In genomic region chr2:241743620-241744019, GRCh38 we compare ENCODE assay signal across 21 cellular contexts. TPM values are rescaled to one million over a fixed set of nuclear protein-coding genes. Genes with fewer than 3 reads are reported as not detected.
DNase-seq lines count a peak whose midpoint lies in the region; ATAC-seq, FAIRE-seq and TF ChIP-seq lines count a peak whose summit lies in the region.
"Had no signal": no experiment of that assay in that cellular context is flagged by ENCODE, and none has a peak within 500 bp of the region (broad histone marks: within the 10 kb centered on the region; RNA-seq: fewer than 3 reads in every experiment).

No MANE protein-coding gene starts in this region.

- H3K36me3 ChIP-seq in right lobe of liver (peaks cover 0 to 17% (median 0%) of the 10 kb centered on the region in 4 donors), HepG2 (replicated peaks in 1 of 2; ENCODE audit: control insufficient read depth in 1 of 2, insufficient read depth in 2 of 2, low read length in 2 of 2) (peaks cover 10 to 32% of the 10 kb centered on the region in 2 experiments; a peak in 4 of 5 replicates), spleen (peaks cover 0 to 69% (median 27%) of the 10 kb centered on the region in 6 donors)

- TF ChIP-seq RAD21 in HepG2 (CRISPR knock-in tag; IDR thresholded peaks at IDR 0.05) = no peak

- peak overlapping the region; percentile 42 for H3K4me3 Mint-ChIP-seq in endothelial cell (ENCODE audit: unreplicated experiment)
- H3K4me3 Mint-ChIP-seq in activated T-helper 2 cell treated with anti-CD3 and anti-CD28 coated beads, Interferon-gamma antibody, Interleukin-2, Interleukin-4, amounts not matched to agents 10 μg/mL and 5 μg/mL and 100 μg/mL, durations not matched to agents 14 hours and 24 hours and 36 hours (ENCODE audit: low read depth) = no peak overlapping the region
- H3K4me3 Mint-ChIP-seq: B cell; CD14-positive monocyte; CD8-positive, alpha-beta T cell had no signal

- in situ Hi-C loops in HepG2 (cut with HindIII; ENCODE audit: extremely low pct_ligation_motif_present, low pct_unique_long_range_greater_than_20kb) = no loop called here

- no TSS peak for BruUV-seq in HepG2 (replicated peaks; lab: Mats Ljungman, UMichigan)

- TF ChIP-seq EP300 in HepG2 (IDR thresholded peaks at IDR 0.05; ENCODE audit: low read depth in 2 of 2, low read length in 2 of 2) = no peak
- no peak for TF ChIP-seq EP300 in HepG2 (CRISPR knock-in tag; IDR thresholded peaks at IDR 0.05; ENCODE audit: borderline replicate concordance)

- H3K4me2 ChIP-seq in HepG2 (ENCODE audit: low read depth, low read length) = no peak overlapping the region

- H3K9ac ChIP-seq in HepG2 (ENCODE audit: insufficient read depth, low read depth, low read length) = no peak overlapping the region

- TF ChIP-seq CTCF in right lobe of liver (IDR thresholded peaks at IDR 0.05) (no peak), HepG2 (CRISPR knock-in tag; IDR thresholded peaks at IDR 0.05) (no peak), endothelial cell (IDR thresholded peaks at IDR 0.05; ENCODE audit: unreplicated experiment) (no peak), spleen (IDR thresholded peaks at IDR 0.05 in 8 of 11, conservative IDR thresholded peaks at IDR 0.05 in 3 of 11) (no peak)

- H3K27me3 ChIP-seq in right lobe of liver (no peaks in the 10 kb centered on the region), HepG2 (ENCODE audit: control insufficient read depth in 1 of 2, insufficient read depth in 2 of 2, low read length in 2 of 2) (no peaks in the 10 kb centered on the region; a peak in 1 of 5 replicates), spleen (replicated peaks in 1 of 7) (no peaks in the 10 kb centered on the region)

- intact Hi-C loops in right lobe of liver (cut with DNase I) = no loop called here
- intact Hi-C loops in HepG2 (cut with micrococcal nuclease; ENCODE audit: unreplicated experiment) = no loop called here
- intact Hi-C loops in spleen (cut with DNase I; ENCODE audit: low total_unique reads) = no loop called here
- intact Hi-C loops in activated T-helper 2 cell treated with anti-CD3 and anti-CD28 coated beads, Interferon-gamma antibody, Interleukin-2, Interleukin-4, amounts not matched to agents 10 μg/mL and 5 μg/mL and 100 μg/mL, durations not matched to agents 14 hours and 24 hours and 36 hours (cut with micrococcal nuclease) = no loop called here

- WGBS in right lobe of liver (ENCODE audit: insufficient coverage, low coverage, low lambda C conversion rate, missing lambda C conversion rate) = 95% methylated on average over 8 of the region's 16 CpGs
- WGBS in HepG2 (ENCODE audit: low lambda C conversion rate) = 97% methylated on average over 12 of the region's 16 CpGs
- 88 to 96% (median 93%) methylated on average over 4 to 16 of the region's 16 CpGs for WGBS in spleen, 5 donors

- H3K27ac ChIP-seq in right lobe of liver (peak overlapping the region in 1 of 3 donors; percentile 8), HepG2 (ENCODE audit: extremely low read length, insufficient read depth, low read length) (no peak overlapping the region), spleen (no peak overlapping the region)

- H3K4me3 ChIP-seq in right lobe of liver (no peak overlapping the region), HepG2 (replicated peaks in 1 of 3; ENCODE audit: insufficient read depth in 1 of 3, low read depth in 2 of 3, low read length in 3 of 3) (no peak overlapping the region), spleen (no peak overlapping the region)
- H3K4me3 ChIP-seq: HAP-1 had no signal

- H3K9me3 ChIP-seq in right lobe of liver (no peaks in the 10 kb centered on the region), HepG2 (ENCODE audit: low read length) (no peaks in the 10 kb centered on the region), spleen (peaks cover 0 to 10% (median 0%) of the 10 kb centered on the region in 8 donors)
- H3K9me3 ChIP-seq: HAP-1 had no signal

- DNase-seq in right lobe of liver (no peak), HepG2 (ENCODE audit: low spot score) (no peak), endothelial cell (ENCODE audit: low spot score) (no peak), spleen (peak; percentile 70)
- no peak for DNase-seq in activated T-helper 2 cell treated with anti-CD3 and anti-CD28 coated beads, Interferon-gamma antibody, Interleukin-2, Interleukin-4, amounts not matched to agents 10 μg/mL and 5 μg/mL and 100 μg/mL, durations not matched to agents 14 hours and 24 hours and 36 hours (ENCODE audit: low spot score)
- no peak for DNase-seq in activated CD8-positive, alpha-beta memory T cell treated with anti-CD3 and anti-CD28 coated beads for 24 hours
- DNase-seq: CD8-positive, alpha-beta T cell; COR-L47; DMS153; DMS79 treated with DMSO at 0.1 percent for 48 hours; EL; GOT3 had no signal

- H3K79me2 ChIP-seq in HepG2 (ENCODE audit: insufficient read depth, low read length) = no peaks in the 10 kb centered on the region

- no peak overlapping the region for H2AFZ ChIP-seq in HepG2 (ENCODE audit: low read length)

- no peak overlapping the region for H3K27ac Mint-ChIP-seq in endothelial cell (ENCODE audit: unreplicated experiment)
- no peak overlapping the region for H3K27ac Mint-ChIP-seq in activated T-helper 2 cell treated with anti-CD3 and anti-CD28 coated beads, Interferon-gamma antibody, Interleukin-2, Interleukin-4, amounts not matched to agents 10 μg/mL and 5 μg/mL and 100 μg/mL, durations not matched to agents 14 hours and 24 hours and 36 hours
- H3K27ac Mint-ChIP-seq: B cell; CD8-positive, alpha-beta T cell had no signal

- peaks cover 3% of the 10 kb centered on the region for H3K27me3 Mint-ChIP-seq in endothelial cell (ENCODE audit: unreplicated experiment)
- no peaks in the 10 kb centered on the region for H3K27me3 Mint-ChIP-seq in activated T-helper 2 cell treated with anti-CD3 and anti-CD28 coated beads, Interferon-gamma antibody, Interleukin-2, Interleukin-4, amounts not matched to agents 10 μg/mL and 5 μg/mL and 100 μg/mL, durations not matched to agents 14 hours and 24 hours and 36 hours (ENCODE audit: low read depth)
- H3K27me3 Mint-ChIP-seq: B cell had no signal

- H3K4me1 ChIP-seq in right lobe of liver (peaks cover 0 to 20% (median 0%) of the 10 kb centered on the region in 4 donors), HepG2 (ENCODE audit: insufficient read depth, low read length) (peaks cover 27% of the 10 kb centered on the region), spleen (peaks cover 0 to 35% (median 18%) of the 10 kb centered on the region in 6 donors)
- H3K4me1 ChIP-seq: HAP-1 had no signal

- TF ChIP-seq POLR2A in right lobe of liver (IDR thresholded peaks at IDR 0.05) (no peak), HepG2 (IDR thresholded peaks at IDR 0.05; ENCODE audit: insufficient read depth in 1 of 2, low read depth in 2 of 2, low read length in 2 of 2) (no peak), spleen (IDR thresholded peaks at IDR 0.05) (no peak)

- H3K9me3 Mint-ChIP-seq in endothelial cell (ENCODE audit: unreplicated experiment) = no peaks in the 10 kb centered on the region
- H3K9me3 Mint-ChIP-seq in activated T-helper 2 cell treated with anti-CD3 and anti-CD28 coated beads, Interferon-gamma antibody, Interleukin-2, Interleukin-4, amounts not matched to agents 10 μg/mL and 5 μg/mL and 100 μg/mL, durations not matched to agents 14 hours and 24 hours and 36 hours = peaks cover 4% of the 10 kb centered on the region
- H3K9me3 Mint-ChIP-seq: CD8-positive, alpha-beta T cell had no signal

- POLR2A ChIA-PET in HepG2 (lab: Yijun Ruan, JAX) = interaction anchor here (1.6 to 1.7 kb wide), 2 partner anchors 9 to 28 kb away, joined by 5 to 7 read pairs; partner anchors contain the start of gene D2HGDH

- ATAC-seq in right lobe of liver (peak in 3 of 4 donors; percentile 4 to 38 (median 6)), HepG2 (no peak), GM19324 (IDR thresholded peaks at IDR 0.05; ENCODE audit: low FRiP score, unreplicated experiment) (no peak)
- ATAC-seq: CD8-positive, alpha-beta T cell had no signal

- CTCF ChIA-PET in HepG2 (lab: Yijun Ruan, JAX; ENCODE audit: low intra/inter-chr PET ratio, low total read pairs) = no interaction called here

- H3K36me3 Mint-ChIP-seq in endothelial cell (ENCODE audit: low read depth, unreplicated experiment) = peaks cover 22% of the 10 kb centered on the region
- H3K36me3 Mint-ChIP-seq in activated T-helper 2 cell treated with anti-CD3 and anti-CD28 coated beads, Interferon-gamma antibody, Interleukin-2, Interleukin-4, amounts not matched to agents 10 μg/mL and 5 μg/mL and 100 μg/mL, durations not matched to agents 14 hours and 24 hours and 36 hours (ENCODE audit: low read depth) = peaks cover 34% of the 10 kb centered on the region

- no peaks in the 10 kb centered on the region for H3K4me1 Mint-ChIP-seq in endothelial cell (ENCODE audit: unreplicated experiment)
- peaks cover 20% of the 10 kb centered on the region for H3K4me1 Mint-ChIP-seq in activated T-helper 2 cell treated with anti-CD3 and anti-CD28 coated beads, Interferon-gamma antibody, Interleukin-2, Interleukin-4, amounts not matched to agents 10 μg/mL and 5 μg/mL and 100 μg/mL, durations not matched to agents 14 hours and 24 hours and 36 hours (ENCODE audit: low read depth)

- H4K20me1 ChIP-seq in HepG2 (ENCODE audit: insufficient read depth, low read length) = no peaks in the 10 kb centered on the region

- FAIRE-seq in HepG2 (lab: Jason Lieb, UNC) = no peak
- FAIRE-seq: A204.1, D721Med, G401.6, GM12891 had no signal

RNA-seq across cellular contexts. Expression of gene D2HGDH, which starts 9.2 kb away (rescaled TPM):
- total RNA-seq in right lobe of liver (10 to 100 TPM; 18.9 to 38.6 (median 25.9) TPM), HepG2 (2016; rRNA removed; fragmentation: Illumina TruSeq; extraction: Trizol) (10.2 and 20.3 TPM in 2 replicates), endothelial cell (ENCODE audit: unreplicated experiment) (11.4 TPM), spleen (10 to 100 TPM; 18.8 to 51.5 (median 32.3) TPM)
- 5.4 and 6.4 TPM in 2 replicates for total RNA-seq in HepG2 (2016; cell fraction: cytosol; rRNA removed; fragmentation: Illumina TruSeq; extraction: Trizol; ENCODE audit: low read depth)
- total RNA-seq in HepG2 (2016; cell fraction: insoluble cytoplasmic fraction; rRNA removed; fragmentation: Illumina TruSeq; extraction: Trizol) = 9.1 and 22.3 TPM in 2 replicates
- total RNA-seq in HepG2 (2016; cell fraction: membrane; rRNA removed; fragmentation: Illumina TruSeq; extraction: Trizol) = 6.5 and 7.3 TPM in 2 replicates
- total RNA-seq in HepG2 (2016; cell fraction: nucleus; rRNA removed; fragmentation: Illumina TruSeq; extraction: Trizol) = 18.0 and 21.4 TPM in 2 replicates
- polyA plus RNA-seq in HepG2 (2011; rRNA removed) (19.2 and 20.5 TPM in 2 replicates), spleen (10 to 100 TPM; 20.8 to 69.8 (median 67.0) TPM)
- polyA plus RNA-seq in HepG2 (2011; cell fraction: cytosol; rRNA removed) = 6.4 and 12.2 TPM in 2 replicates
- polyA plus RNA-seq in HepG2 (2011; cell fraction: nucleus; rRNA removed) = 166 and 260 TPM in 2 replicates
- polyA plus RNA-seq in HepG2 (2012) = 16.1 and 26.4 TPM in 2 replicates
- polyA plus RNA-seq in HepG2 (2016; cell fraction: cytosol; fragmentation: Illumina TruSeq; extraction: Trizol; ENCODE audit: low read depth) = 1.4 and 1.5 TPM in 2 replicates
- 7.6 and 10.2 TPM in 2 replicates for polyA plus RNA-seq in HepG2 (2016; cell fraction: insoluble cytoplasmic fraction; fragmentation: Illumina TruSeq; extraction: Trizol; ENCODE audit: low read depth)
- polyA plus RNA-seq in HepG2 (2016; cell fraction: membrane; fragmentation: Illumina TruSeq; extraction: Trizol; ENCODE audit: low read depth) = 3.0 and 3.4 TPM in 2 replicates
- polyA plus RNA-seq in HepG2 (2016; cell fraction: nucleus; fragmentation: Illumina TruSeq; extraction: Trizol; ENCODE audit: insufficient read depth, low read depth) = 52.5 and 55.5 TPM in 2 replicates
- 12.2 and 16.0 TPM in 2 replicates for polyA minus RNA-seq in HepG2 (2011; rRNA and poly(A)+ RNA removed; ENCODE audit: low replicate concordance)
- 6.7 and 8.6 TPM in 2 replicates for polyA minus RNA-seq in HepG2 (2011; cell fraction: cytosol; rRNA and poly(A)+ RNA removed)
- 21.5 and 26.5 TPM in 2 replicates for polyA minus RNA-seq in HepG2 (2011; cell fraction: nucleus; rRNA and poly(A)+ RNA removed)
- 36.5 and 39.9 TPM in 2 replicates for total RNA-seq in activated T-helper 2 cell treated with anti-CD3 and anti-CD28 coated beads, Interferon-gamma antibody, Interleukin-2, Interleukin-4, amounts not matched to agents 10 μg/mL and 5 μg/mL and 100 μg/mL, durations not matched to agents 14 hours and 24 hours and 36 hours

RNA-seq across cellular contexts. Expression of gene GAL3ST2, which starts 33.0 kb away (rescaled TPM):
- total RNA-seq in right lobe of liver = under 1 TPM in 3 of 6 experiments, not detected in 3; 0.53 to 0.83 (median 0.70) TPM
- 0.20 and 0.72 TPM in 2 replicates for total RNA-seq in HepG2 (2016; rRNA removed; fragmentation: Illumina TruSeq; extraction: Trizol)
- total RNA-seq in HepG2 (2016; cell fraction: cytosol; rRNA removed; fragmentation: Illumina TruSeq; extraction: Trizol; ENCODE audit: low read depth) = 0.30 TPM in 1 of 2 replicates, not detected in the other
- total RNA-seq in HepG2 (2016; cell fraction: insoluble cytoplasmic fraction; rRNA removed; fragmentation: Illumina TruSeq; extraction: Trizol) = 0.32 and 0.36 TPM in 2 replicates
- 0.34 and 0.52 TPM in 2 replicates for total RNA-seq in HepG2 (2016; cell fraction: membrane; rRNA removed; fragmentation: Illumina TruSeq; extraction: Trizol)
- total RNA-seq in HepG2 (2016; cell fraction: nucleus; rRNA removed; fragmentation: Illumina TruSeq; extraction: Trizol) = 0.72 and 0.75 TPM in 2 replicates
- 0.17 and 0.30 TPM in 2 replicates for polyA plus RNA-seq in HepG2 (2011; rRNA removed)
- 0.14 and 0.27 TPM in 2 replicates for polyA plus RNA-seq in HepG2 (2011; cell fraction: cytosol; rRNA removed)
- polyA plus RNA-seq in HepG2 (2011; cell fraction: nucleus; rRNA removed) = 4.0 and 5.9 TPM in 2 replicates
- 0.87 and 1.1 TPM in 2 replicates for polyA plus RNA-seq in HepG2 (2012)
- 0.07 TPM in 1 of 2 replicates, not detected in the other for polyA plus RNA-seq in HepG2 (2016; cell fraction: cytosol; fragmentation: Illumina TruSeq; extraction: Trizol; ENCODE audit: low read depth)
- polyA plus RNA-seq in HepG2 (2016; cell fraction: insoluble cytoplasmic fraction; fragmentation: Illumina TruSeq; extraction: Trizol; ENCODE audit: low read depth) = 0.29 and 0.79 TPM in 2 replicates
- polyA plus RNA-seq in HepG2 (2016; cell fraction: membrane; fragmentation: Illumina TruSeq; extraction: Trizol; ENCODE audit: low read depth) = 0.31 and 0.40 TPM in 2 replicates
- polyA plus RNA-seq in HepG2 (2016; cell fraction: nucleus; fragmentation: Illumina TruSeq; extraction: Trizol; ENCODE audit: insufficient read depth, low read depth) = 2.5 and 3.4 TPM in 2 replicates
- polyA minus RNA-seq in HepG2 (2011; rRNA and poly(A)+ RNA removed; ENCODE audit: low replicate concordance) = 2.6 TPM in 1 of 2 replicates, not detected in the other
- 1.1 and 1.4 TPM in 2 replicates for polyA minus RNA-seq in HepG2 (2011; cell fraction: cytosol; rRNA and poly(A)+ RNA removed)
- 1.9 and 2.1 TPM in 2 replicates for polyA minus RNA-seq in HepG2 (2011; cell fraction: nucleus; rRNA and poly(A)+ RNA removed)
- not detected for total RNA-seq in endothelial cell (ENCODE audit: unreplicated experiment)
- total RNA-seq in spleen = under 1 TPM in 2 of 7 donors, not detected in 5; 0.25 to 0.85 TPM
- polyA plus RNA-seq in spleen = not detected
- total RNA-seq in activated T-helper 2 cell treated with anti-CD3 and anti-CD28 coated beads, Interferon-gamma antibody, Interleukin-2, Interleukin-4, amounts not matched to agents 10 μg/mL and 5 μg/mL and 100 μg/mL, durations not matched to agents 14 hours and 24 hours and 36 hours = 1.3 and 1.9 TPM in 2 replicates
- total RNA-seq: B cell, HT-29 had no signal
- polyA plus RNA-seq: CD14-positive monocyte had no signal

RNA-seq across cellular contexts. Expression of gene ING5, which starts 41.8 kb away (rescaled TPM):
- total RNA-seq in right lobe of liver (10 to 100 TPM in 5 of 6 experiments, 1 to 10 TPM in 1; 8.2 to 20.3 (median 13.0) TPM), HepG2 (2016; rRNA removed; fragmentation: Illumina TruSeq; extraction: Trizol) (56.7 and 61.9 TPM in 2 replicates), endothelial cell (ENCODE audit: unreplicated experiment) (19.9 TPM), spleen (10 to 100 TPM; 18.2 to 51.1 (median 37.9) TPM)
- 33.4 and 40.8 TPM in 2 replicates for total RNA-seq in HepG2 (2016; cell fraction: cytosol; rRNA removed; fragmentation: Illumina TruSeq; extraction: Trizol; ENCODE audit: low read depth)
- 56.8 and 63.9 TPM in 2 replicates for total RNA-seq in HepG2 (2016; cell fraction: insoluble cytoplasmic fraction; rRNA removed; fragmentation: Illumina TruSeq; extraction: Trizol)
- 47.0 and 50.8 TPM in 2 replicates for total RNA-seq in HepG2 (2016; cell fraction: membrane; rRNA removed; fragmentation: Illumina TruSeq; extraction: Trizol)
- 51.6 and 62.1 TPM in 2 replicates for total RNA-seq in HepG2 (2016; cell fraction: nucleus; rRNA removed; fragmentation: Illumina TruSeq; extraction: Trizol)
- polyA plus RNA-seq in HepG2 (2011; rRNA removed) (71.9 and 86.9 TPM in 2 replicates), spleen (10 to 100 TPM; 32.6 to 36.4 (median 34.6) TPM)
- polyA plus RNA-seq in HepG2 (2011; cell fraction: cytosol; rRNA removed) = 79.8 and 81.8 TPM in 2 replicates
- 137 and 149 TPM in 2 replicates for polyA plus RNA-seq in HepG2 (2011; cell fraction: nucleus; rRNA removed)
- 47.2 and 55.2 TPM in 2 replicates for polyA plus RNA-seq in HepG2 (2012)
- 25.6 and 28.6 TPM in 2 replicates for polyA plus RNA-seq in HepG2 (2016; cell fraction: cytosol; fragmentation: Illumina TruSeq; extraction: Trizol; ENCODE audit: low read depth)
- 56.0 and 56.2 TPM in 2 replicates for polyA plus RNA-seq in HepG2 (2016; cell fraction: insoluble cytoplasmic fraction; fragmentation: Illumina TruSeq; extraction: Trizol; ENCODE audit: low read depth)
- 51.0 and 51.1 TPM in 2 replicates for polyA plus RNA-seq in HepG2 (2016; cell fraction: membrane; fragmentation: Illumina TruSeq; extraction: Trizol; ENCODE audit: low read depth)
- polyA plus RNA-seq in HepG2 (2016; cell fraction: nucleus; fragmentation: Illumina TruSeq; extraction: Trizol; ENCODE audit: insufficient read depth, low read depth) = 128 and 130 TPM in 2 replicates
- 31.8 and 64.1 TPM in 2 replicates for polyA minus RNA-seq in HepG2 (2011; rRNA and poly(A)+ RNA removed; ENCODE audit: low replicate concordance)
- 18.9 and 34.5 TPM in 2 replicates for polyA minus RNA-seq in HepG2 (2011; cell fraction: cytosol; rRNA and poly(A)+ RNA removed)
- 55.4 and 70.4 TPM in 2 replicates for polyA minus RNA-seq in HepG2 (2011; cell fraction: nucleus; rRNA and poly(A)+ RNA removed)
- 49.4 and 56.4 TPM in 2 replicates for total RNA-seq in activated T-helper 2 cell treated with anti-CD3 and anti-CD28 coated beads, Interferon-gamma antibody, Interleukin-2, Interleukin-4, amounts not matched to agents 10 μg/mL and 5 μg/mL and 100 μg/mL, durations not matched to agents 14 hours and 24 hours and 36 hours

RNA-seq across cellular contexts. Expression of gene DTYMK, which starts 57.0 kb away (rescaled TPM):
- 10 to 100 TPM in 5 of 6 experiments, 1 to 10 TPM in 1; 9.9 to 21.5 (median 10.4) TPM for total RNA-seq in right lobe of liver
- total RNA-seq in HepG2 (2016; rRNA removed; fragmentation: Illumina TruSeq; extraction: Trizol) = 124 and 134 TPM in 2 replicates
- total RNA-seq in HepG2 (2016; cell fraction: cytosol; rRNA removed; fragmentation: Illumina TruSeq; extraction: Trizol; ENCODE audit: low read depth) = 63.0 and 77.3 TPM in 2 replicates
- total RNA-seq in HepG2 (2016; cell fraction: insoluble cytoplasmic fraction; rRNA removed; fragmentation: Illumina TruSeq; extraction: Trizol) = 125 and 130 TPM in 2 replicates
- 99.9 and 116 TPM in 2 replicates for total RNA-seq in HepG2 (2016; cell fraction: membrane; rRNA removed; fragmentation: Illumina TruSeq; extraction: Trizol)
- 56.0 and 67.3 TPM in 2 replicates for total RNA-seq in HepG2 (2016; cell fraction: nucleus; rRNA removed; fragmentation: Illumina TruSeq; extraction: Trizol)
- 39.5 and 57.5 TPM in 2 replicates for polyA plus RNA-seq in HepG2 (2011; rRNA removed)
- 30.6 and 53.2 TPM in 2 replicates for polyA plus RNA-seq in HepG2 (2011; cell fraction: cytosol; rRNA removed)
- polyA plus RNA-seq in HepG2 (2011; cell fraction: nucleus; rRNA removed) = 36.9 and 39.6 TPM in 2 replicates
- polyA plus RNA-seq in HepG2 (2012) = 29.8 and 41.3 TPM in 2 replicates
- polyA plus RNA-seq in HepG2 (2016; cell fraction: cytosol; fragmentation: Illumina TruSeq; extraction: Trizol; ENCODE audit: low read depth) = 57.1 and 73.3 TPM in 2 replicates
- polyA plus RNA-seq in HepG2 (2016; cell fraction: insoluble cytoplasmic fraction; fragmentation: Illumina TruSeq; extraction: Trizol; ENCODE audit: low read depth) = 98.3 and 102 TPM in 2 replicates
- 74.9 and 82.8 TPM in 2 replicates for polyA plus RNA-seq in HepG2 (2016; cell fraction: membrane; fragmentation: Illumina TruSeq; extraction: Trizol; ENCODE audit: low read depth)
- 101 and 105 TPM in 2 replicates for polyA plus RNA-seq in HepG2 (2016; cell fraction: nucleus; fragmentation: Illumina TruSeq; extraction: Trizol; ENCODE audit: insufficient read depth, low read depth)
- polyA minus RNA-seq in HepG2 (2011; rRNA and poly(A)+ RNA removed; ENCODE audit: low replicate concordance) = 26.4 and 34.1 TPM in 2 replicates
- polyA minus RNA-seq in HepG2 (2011; cell fraction: cytosol; rRNA and poly(A)+ RNA removed) = 11.1 and 15.5 TPM in 2 replicates
- 13.2 and 17.9 TPM in 2 replicates for polyA minus RNA-seq in HepG2 (2011; cell fraction: nucleus; rRNA and poly(A)+ RNA removed)
- 42.3 TPM for total RNA-seq in endothelial cell (ENCODE audit: unreplicated experiment)
- total RNA-seq in spleen = 10 to 100 TPM; 14.0 to 27.9 (median 18.1) TPM
- polyA plus RNA-seq in spleen = 10 to 100 TPM; 19.3 to 38.9 (median 31.6) TPM
- 95.9 and 98.2 TPM in 2 replicates for total RNA-seq in activated T-helper 2 cell treated with anti-CD3 and anti-CD28 coated beads, Interferon-gamma antibody, Interleukin-2, Interleukin-4, amounts not matched to agents 10 μg/mL and 5 μg/mL and 100 μg/mL, durations not matched to agents 14 hours and 24 hours and 36 hours

Comparison
In these comparisons a context has a peak if more than half of its experiments do, and no peak if none do; other contexts are left out.
1. ATAC-seq: peak in right lobe of liver (3 of 4); none in HepG2 (single experiment) and GM19324 (single experiment).